19 cellular contexts compared by ENCODE assay signal in genomic region chr17:14004927-14005630, GRCh38.
DNase-seq lines count a peak whose midpoint lies in the region; ATAC-seq, FAIRE-seq and TF ChIP-seq lines count a peak whose summit lies in the region.
"Had no signal": no experiment of that assay in that cellular context is flagged by ENCODE, and none has a peak within 500 bp of the region (broad histone marks: within the 10 kb centered on the region; RNA-seq: fewer than 3 reads in every experiment).

No MANE protein-coding gene starts in this region.

- no peak overlapping the region for H3K4me3 Mint-ChIP-seq in T-helper 17 cell
- H3K4me3 Mint-ChIP-seq in CD14-positive monocyte = no peak overlapping the region
- no peak overlapping the region for H3K4me3 Mint-ChIP-seq in neural progenitor cell
- H3K4me3 Mint-ChIP-seq: CD8-positive, alpha-beta T cell had no signal

- no peaks in the 10 kb centered on the region for H3K9me1 ChIP-seq in keratinocyte (ENCODE audit: control insufficient read depth, extremely low read depth, insufficient read depth, low read length)

- H2AFZ ChIP-seq in HCT116 (ENCODE audit: low read depth, low read length, poor library complexity, severe bottlenecking) (no peak overlapping the region), keratinocyte (ENCODE audit: control insufficient read depth, low read length) (peak overlapping the region; percentile 16), neural progenitor cell (replicated peaks) (no peak overlapping the region)

- CTCF ChIA-PET in HCT116 (lab: Charles Lee) = no interaction called here

- H3K27me3 ChIP-seq in HCT116 (ENCODE audit: insufficient read depth, low read length) = no peaks in the 10 kb centered on the region
- H3K27me3 ChIP-seq in keratinocyte (ENCODE audit: control insufficient read depth, extremely low read depth, insufficient read depth, low read length) = no peaks in the 10 kb centered on the region
- H3K27me3 ChIP-seq in BE2C = no peaks in the 10 kb centered on the region
- H3K27me3 ChIP-seq in neural progenitor cell = no peaks in the 10 kb centered on the region
- H3K27me3 ChIP-seq: BLaER1, SJCRH30 had no signal

- peaks cover 8% of the 10 kb centered on the region for H3K4me1 Mint-ChIP-seq in T-helper 17 cell
- H3K4me1 Mint-ChIP-seq in CD14-positive monocyte = peaks cover 7% of the 10 kb centered on the region
- H3K4me1 Mint-ChIP-seq in neural progenitor cell = peaks cover 2% of the 10 kb centered on the region

- H3K4me3 ChIP-seq in HCT116 (replicated peaks in 1 of 2; ENCODE audit: low read depth in 1 of 2, low read length in 2 of 2) (no peak overlapping the region), epithelial cell of esophagus (ENCODE audit: low read length) (no peak overlapping the region), keratinocyte (ENCODE audit: control insufficient read depth in 2 of 3, extremely low read depth in 1 of 3, insufficient read depth in 2 of 3, low read depth in 1 of 3, low read length in 3 of 3) (peak overlapping the region in 1 of 3 experiments; percentile 35), BE2C (ENCODE audit: low read depth, low read length) (no peak overlapping the region), neural progenitor cell (no peak overlapping the region)
- H3K4me3 ChIP-seq: BLaER1, SJCRH30 had no signal

- peak overlapping the region; percentile 38; the same call in 1 of the 2 replicates for H3K4me2 ChIP-seq in HCT116 (ENCODE audit: low read length)
- peak overlapping the region; percentile 62 for H3K4me2 ChIP-seq in keratinocyte (ENCODE audit: control insufficient read depth, extremely low read depth, insufficient read depth, low read depth, low read length)
- H3K4me2 ChIP-seq in neural progenitor cell = no peak overlapping the region
- H3K4me2 ChIP-seq: BLaER1 had no signal

- H3K79me2 ChIP-seq in HCT116 (ENCODE audit: insufficient read depth, low read length) (no peaks in the 10 kb centered on the region), keratinocyte (ENCODE audit: control insufficient read depth, insufficient read depth, low read length) (no peaks in the 10 kb centered on the region), neural progenitor cell (ENCODE audit: low read depth) (no peaks in the 10 kb centered on the region)

- H3K4me1 ChIP-seq in HCT116 (ENCODE audit: control insufficient read depth in 1 of 2, insufficient read depth in 2 of 2, low read length in 2 of 2) (peaks cover 0 to 10% of the 10 kb centered on the region in 2 experiments; a peak in 1 of 4 replicates), keratinocyte (ENCODE audit: control insufficient read depth, extremely low read depth, insufficient read depth, low read length) (peaks cover 13% of the 10 kb centered on the region), BE2C (no peaks in the 10 kb centered on the region), neural progenitor cell (no peaks in the 10 kb centered on the region)
- H3K4me1 ChIP-seq: BLaER1, SJCRH30 had no signal

- FAIRE-seq in keratinocyte (lab: Jason Lieb, UNC) = peak; percentile 23
- FAIRE-seq: GM12891, RCC 7860 had no signal

- no peaks in the 10 kb centered on the region for H3F3A ChIP-seq in neural progenitor cell (ENCODE audit: low read depth)

- RAD21 ChIA-PET in HCT116 (lab: Charles Lee; ENCODE audit: low non-redundant PET in 1 of 2, low total read pairs in 2 of 2, uncharacterized antibody in 2 of 2, unreplicated experiment in 2 of 2) = no interaction called here

- H3K9me3 ChIP-seq in HCT116 (ENCODE audit: control insufficient read depth in 1 of 2, insufficient read depth in 1 of 2, low read depth in 1 of 2, low read length in 2 of 2) (no peaks in the 10 kb centered on the region), T-helper 17 cell (ENCODE audit: control insufficient read depth, low read length, poor library complexity, severe bottlenecking) (no peaks in the 10 kb centered on the region), keratinocyte (ENCODE audit: control insufficient read depth, low read depth, low read length) (no peaks in the 10 kb centered on the region), BE2C (no peaks in the 10 kb centered on the region), neural progenitor cell (ENCODE audit: low read depth) (no peaks in the 10 kb centered on the region)

- H3K36me3 ChIP-seq in HCT116 (ENCODE audit: control insufficient read depth in 1 of 2, insufficient read depth in 2 of 2, low read length in 2 of 2) (no peaks in the 10 kb centered on the region), keratinocyte (ENCODE audit: control insufficient read depth in 2 of 2, extremely low read depth in 1 of 2, insufficient read depth in 2 of 2, low read length in 2 of 2) (no peaks in the 10 kb centered on the region), BE2C (no peaks in the 10 kb centered on the region), neural progenitor cell (no peaks in the 10 kb centered on the region)
- H3K36me3 ChIP-seq: SJCRH30 had no signal

- H3K36me3 Mint-ChIP-seq in T-helper 17 cell (ENCODE audit: low read depth) (peaks cover 4% of the 10 kb centered on the region), CD14-positive monocyte (no peaks in the 10 kb centered on the region), neural progenitor cell (peaks cover 3% of the 10 kb centered on the region)

- no TSS peak for BruUV-seq in HCT116 (replicated peaks; lab: Mats Ljungman, UMichigan)

- dilution Hi-C loops in keratinocyte (cut with MboI; ENCODE audit: extremely low pct_ligation_motif_present, low sequenced_read_pairs) = no loop called here

- peak overlapping the region; percentile 0 for H3K27ac Mint-ChIP-seq in T-helper 17 cell
- peak overlapping the region in 2 of 7 donors; percentile 19 to 45 for H3K27ac Mint-ChIP-seq in CD14-positive monocyte
- no peak overlapping the region for H3K27ac Mint-ChIP-seq in neural progenitor cell
- H3K27ac Mint-ChIP-seq: CD8-positive, alpha-beta T cell had no signal

- POLR2A ChIA-PET in HCT116 (lab: Charles Lee) = no interaction called here

- no peaks in the 10 kb centered on the region for H3K9me2 ChIP-seq in HCT116 (ENCODE audit: insufficient read depth)

- intact Hi-C loops in HCT116 (cut with micrococcal nuclease) = no loop called here
- intact Hi-C loops in CD14-positive monocyte (cut with micrococcal nuclease) = no loop called here

- H3K9ac ChIP-seq in HCT116 (ENCODE audit: low read length) (no peak overlapping the region), keratinocyte (ENCODE audit: control insufficient read depth, extremely low read depth, insufficient read depth, low read length) (no peak overlapping the region), neural progenitor cell (no peak overlapping the region)
- H3K9ac ChIP-seq: BLaER1 had no signal

- TF ChIP-seq CTCF in HCT116 (IDR thresholded peaks at IDR 0.05 in 2 of 3, conservative IDR thresholded peaks at IDR 0.05 in 1 of 3; ENCODE audit: borderline replicate concordance in 1 of 3, insufficient read depth in 1 of 3, low read depth in 2 of 3, low read length in 2 of 3) (no peak), epithelial cell of esophagus (IDR thresholded peaks at IDR 0.05; ENCODE audit: insufficient read depth, low read depth, low read length, missing control alignments) (no peak), keratinocyte (optimal IDR thresholded peaks at IDR 0.05 in 1 of 3, IDR thresholded peaks at IDR 0.05 in 1 of 3, conservative IDR thresholded peaks at IDR 0.05 in 1 of 3; ENCODE audit: extremely low read depth in 1 of 3, insufficient read depth in 2 of 3, low read length in 3 of 3) (no peak), BE2C (IDR thresholded peaks at IDR 0.05; ENCODE audit: low read depth, low read length) (no peak), CD14-positive monocyte (IDR thresholded peaks at IDR 0.05) (no peak), neural progenitor cell (IDR thresholded peaks at IDR 0.05) (no peak)

- H3K9me3 Mint-ChIP-seq in CD14-positive monocyte = peaks cover 0 to 8% (median 4%) of the 10 kb centered on the region in 7 donors
- no peaks in the 10 kb centered on the region for H3K9me3 Mint-ChIP-seq in neural progenitor cell

- no peak overlapping the region for H3K27ac ChIP-seq in HCT116 (ENCODE audit: low read depth, low read length)
- H3K27ac ChIP-seq in keratinocyte (ENCODE audit: control insufficient read depth, insufficient read depth, low read length) = peak overlapping the region; percentile 58
- no peak overlapping the region for H3K27ac ChIP-seq in neural progenitor cell
- H3K27ac ChIP-seq: BLaER1, SJCRH30 had no signal

- ATAC-seq in HCT116 = peak; percentile 52; the same call in 1 of the 2 replicates
- ATAC-seq in T-helper 17 cell = no peak
- ATAC-seq: CD8-positive, alpha-beta T cell had no signal

- H4K20me1 ChIP-seq in HCT116 (ENCODE audit: insufficient read depth) = no peaks in the 10 kb centered on the region
- H4K20me1 ChIP-seq in keratinocyte (ENCODE audit: control insufficient read depth, extremely low read depth, insufficient read depth, low read length) = no peaks in the 10 kb centered on the region
- no peaks in the 10 kb centered on the region for H4K20me1 ChIP-seq in neural progenitor cell (ENCODE audit: low read depth)
- H4K20me1 ChIP-seq: BLaER1 had no signal

- H3K27me3 Mint-ChIP-seq in T-helper 17 cell (no peaks in the 10 kb centered on the region), CD14-positive monocyte (ENCODE audit: low read depth in 3 of 3) (peaks cover 0 to 3% (median 0%) of the 10 kb centered on the region in 3 donors), neural progenitor cell (ENCODE audit: insufficient read depth, low read depth) (peaks cover 5% of the 10 kb centered on the region)

- peak; percentile 21 for DNase-seq in HCT116 (ENCODE audit: low read depth, low spot score)
- no peak for DNase-seq in T-helper 17 cell
- peak; percentile 43 for DNase-seq in epithelial cell of esophagus (ENCODE audit: low read depth)
- DNase-seq in keratinocyte (ENCODE audit: low read depth, low spot score) = peak; percentile 25
- no peak for DNase-seq in BE2C
- DNase-seq in CD14-positive monocyte (ENCODE audit: low spot score) = no peak
- DNase-seq in neural progenitor cell (ENCODE audit: low spot score) = no peak
- DNase-seq: CD8-positive, alpha-beta T cell; DND-41; Karpas-422; NCI-H1694 treated with DMSO at 0.1 percent for 48 hours; NCI-H2081 treated with DMSO at 0.1 percent for 48 hours; NCI-H2171 treated with DMSO at 0.1 percent for 48 hours; NCI-H524 treated with DMSO at 0.1 percent for 48 hours; NCI-H82; SJCRH30 had no signal

- TF ChIP-seq RAD21 in HCT116 (IDR thresholded peaks at IDR 0.05; ENCODE audit: low read depth) = no peak

- no peak for TF ChIP-seq POLR2A in HCT116 (IDR thresholded peaks at IDR 0.05; ENCODE audit: borderline replicate concordance, extremely low read depth, insufficient read depth, insufficient read length)

TF ChIP-seq in HCT116, 20 proteins besides CTCF, POLR2A, EP300 and RAD21 (continues in another document):
- TF ChIP-seq TCF7L2 (IDR thresholded peaks at IDR 0.05; ENCODE audit: borderline replicate concordance, extremely low read depth, insufficient read depth, insufficient read length) = peak; percentile 10
- no peak for TF ChIP-seq SRF (IDR thresholded peaks at IDR 0.05; ENCODE audit: low read depth)
- TF ChIP-seq ELF1 (IDR thresholded peaks at IDR 0.05; ENCODE audit: borderline replicate concordance, low read depth) = no peak
- no peak for TF ChIP-seq CEBPB (IDR thresholded peaks at IDR 0.05; ENCODE audit: low read depth)
- no peak for TF ChIP-seq YY1 (IDR thresholded peaks at IDR 0.05; ENCODE audit: extremely low read depth, insufficient replicate concordance, low read depth, low read length)
- TF ChIP-seq JUND (IDR thresholded peaks at IDR 0.05) = no peak
- TF ChIP-seq ZFX (IDR thresholded peaks at IDR 0.05) = no peak

Comparison
In these comparisons a context has a peak if more than half of its experiments do, and no peak if none do; other contexts are left out.
1. DNase-seq: peak in HCT116 (single experiment), epithelial cell of esophagus (single experiment) and keratinocyte (single experiment); none in T-helper 17 cell (0 of 3), BE2C (single experiment), CD14-positive monocyte (single experiment) and neural progenitor cell (single experiment).